ENCODE assay signal across 8 cellular contexts in genomic region chr17:31392856-31393748, GRCh38. TPM values are rescaled to one million over a fixed set of nuclear protein-coding genes. Genes with fewer than 3 reads are reported as not detected.
DNase-seq lines count a peak whose midpoint lies in the region; ATAC-seq and TF ChIP-seq lines count a peak whose summit lies in the region.

No MANE protein-coding gene starts in this region.

- H3K4me1 ChIP-seq in ovary (ENCODE audit: insufficient read depth) (no peaks in the 10 kb centered on the region), lower lobe of right lung (peaks cover 13% of the 10 kb centered on the region)

- H3K36me3 Mint-ChIP-seq in Calu3 (ENCODE audit: insufficient read depth, unreplicated experiment), result peaks cover 4% of the 10 kb centered on the region
- peaks cover 10% of the 10 kb centered on the region for H3K36me3 Mint-ChIP-seq in T-helper 17 cell (ENCODE audit: low read depth)
- no peaks in the 10 kb centered on the region for H3K36me3 Mint-ChIP-seq in effector memory CD8-positive, alpha-beta T cell (ENCODE audit: insufficient read depth)

- TF ChIP-seq CTCF in Calu3 (IDR thresholded peaks at IDR 0.05; ENCODE audit: unreplicated experiment) (no peak), ovary (IDR thresholded peaks at IDR 0.05) (no peak), lower lobe of right lung (IDR thresholded peaks at IDR 0.05) (no peak)

- H3K27me3 Mint-ChIP-seq in Calu3 (ENCODE audit: unreplicated experiment) (peaks cover 79% of the 10 kb centered on the region), T-helper 17 cell (peaks cover 63% of the 10 kb centered on the region)
- H3K27me3 Mint-ChIP-seq in effector memory CD8-positive, alpha-beta T cell, result peaks cover 53 to 82% of the 10 kb centered on the region in 2 donors

- DNase-seq in Calu3 (no peak), T-helper 17 cell (no peak), ovary (peak in 3 of 5 donors; percentile 7 to 19 (median 10)), sciatic nerve (ENCODE audit: low spot score) (no peak), lower lobe of right lung (no peak), NCI-H345 (lab: John Stamatoyannopoulos, UW) (no peak), NOMO-1 (lab: John Stamatoyannopoulos, UW; ENCODE audit: unreplicated experiment in 2 of 2) (no peak)
- no peak for DNase-seq in effector memory CD8-positive, alpha-beta T cell

- H3K9me3 ChIP-seq in T-helper 17 cell (ENCODE audit: control insufficient read depth, low read length, poor library complexity, severe bottlenecking) (no peaks in the 10 kb centered on the region), ovary (no peaks in the 10 kb centered on the region), lower lobe of right lung (no peaks in the 10 kb centered on the region)

- TF ChIP-seq EP300 in ovary (IDR thresholded peaks at IDR 0.05), result no peak

- H3K4me3 ChIP-seq in ovary (no peak overlapping the region), lower lobe of right lung (no peak overlapping the region)

- TF ChIP-seq POLR2A in ovary (IDR thresholded peaks at IDR 0.05), result no peak

- ATAC-seq in T-helper 17 cell (no peak), sciatic nerve (no peak), lower lobe of right lung (no peak)
- ATAC-seq in effector memory CD8-positive, alpha-beta T cell (replicated peaks), result no peak

- 75 to 79% (median 76%) methylated on average over 17 of the region's 17 CpGs for WGBS in ovary, 3 donors

- H3K27ac Mint-ChIP-seq in Calu3 (ENCODE audit: unreplicated experiment) (no peak overlapping the region), T-helper 17 cell (no peak overlapping the region)
- H3K27ac Mint-ChIP-seq in effector memory CD8-positive, alpha-beta T cell, result no peak overlapping the region

- H3K36me3 ChIP-seq in ovary (no peaks in the 10 kb centered on the region), lower lobe of right lung (no peaks in the 10 kb centered on the region)

- H3K27ac ChIP-seq in ovary, result no peak overlapping the region
- no peak overlapping the region for H3K27ac ChIP-seq in lower lobe of right lung

- BruUV-seq in Calu3 (replicated peaks; lab: Mats Ljungman, UMichigan), result no TSS peak

- intact Hi-C loops in Calu3 (cut with micrococcal nuclease; ENCODE audit: unreplicated experiment) (no loop called here), ovary (cut with DNase I) (no loop called here), sciatic nerve (cut with DNase I) (no loop called here), lower lobe of right lung (cut with DNase I) (no loop called here)

- H3K4me3 Mint-ChIP-seq in Calu3 (ENCODE audit: low read depth, unreplicated experiment) (peak overlapping the region; percentile 4), T-helper 17 cell (peak overlapping the region; percentile 78)
- peak overlapping the region; percentile 66 to 68 for H3K4me3 Mint-ChIP-seq in effector memory CD8-positive, alpha-beta T cell

- H3K4me1 Mint-ChIP-seq in Calu3 (ENCODE audit: low read depth, unreplicated experiment) (no peaks in the 10 kb centered on the region), T-helper 17 cell (peaks cover 12% of the 10 kb centered on the region)
- peaks cover 4 to 23% of the 10 kb centered on the region in 2 donors for H3K4me1 Mint-ChIP-seq in effector memory CD8-positive, alpha-beta T cell (ENCODE audit: low read depth in 2 of 2)

- H3K27me3 ChIP-seq in ovary, result no peaks in the 10 kb centered on the region
- peaks cover 47% of the 10 kb centered on the region for H3K27me3 ChIP-seq in lower lobe of right lung (ENCODE audit: low read depth)

- CTCF ChIA-PET in Calu3 (lab: Charles Lee), result interaction anchor here (1.0 kb wide), 1 partner anchor 44 kb away, joined by 3 read pairs; no protein-coding TSS in a partner anchor

- H3K9me3 Mint-ChIP-seq in Calu3 (ENCODE audit: low read depth, unreplicated experiment), result no peaks in the 10 kb centered on the region
- H3K9me3 Mint-ChIP-seq in effector memory CD8-positive, alpha-beta T cell, result no peaks in the 10 kb centered on the region

RNA-seq across cellular contexts. Expression of gene RAB11FIP4, which starts 1.6 kb away (rescaled TPM):
- total RNA-seq in Calu3 (2022) (25.2 and 27.9 TPM in 2 replicates), T-helper 17 cell (10 to 100 TPM; 47.4 to 61.9 TPM), ovary (10 to 100 TPM in 2 of 7 donors, 1 to 10 TPM in 5; 3.1 to 16.5 (median 6.4) TPM), sciatic nerve (7.6 TPM), lower lobe of right lung (15.7 TPM)
- 1 to 10 TPM; 1.8 to 4.5 TPM for polyA plus RNA-seq in ovary

Comparison
In these comparisons a context has a peak if more than half of its experiments do, and no peak if none do; other contexts are left out.
1. DNase-seq: peak in ovary (3 of 5); none in Calu3 (single experiment), T-helper 17 cell (0 of 3), effector memory CD8-positive, alpha-beta T cell (0 of 3), sciatic nerve (single experiment), lower lobe of right lung (single experiment), NCI-H345 (single experiment) and NOMO-1 (0 of 2).
2. H3K4me3 Mint-ChIP-seq: peak in every context shown above with its lines; median percentile 78 in T-helper 17 cell; 67 in effector memory CD8-positive, alpha-beta T cell; 4 in Calu3.